ENCODE assay signal across 22 cellular contexts in genomic region chr6:42228305-42228704, GRCh38. TPM values are rescaled to one million over a fixed set of nuclear protein-coding genes. Genes with fewer than 3 reads are reported as not detected.
DNase-seq lines count a peak whose midpoint lies in the region; ATAC-seq, FAIRE-seq and TF ChIP-seq lines count a peak whose summit lies in the region.
"Had no signal": no experiment of that assay in that cellular context is flagged by ENCODE, and none has a peak within 500 bp of the region (broad histone marks: within the 10 kb centered on the region; RNA-seq: fewer than 3 reads in every experiment).

No MANE protein-coding gene starts in this region.

- no peak overlapping the region for H3K18ac ChIP-seq in trophoblast cell (ENCODE audit: low read length)

- H3K27me3 ChIP-seq in PC-3 (ENCODE audit: low read length) (no peaks in the 10 kb centered on the region), breast epithelium (no peaks in the 10 kb centered on the region), trophoblast cell (ENCODE audit: insufficient read depth, low read length) (no peaks in the 10 kb centered on the region)
- H3K27me3 ChIP-seq: BLaER1, SJSA1 had no signal

- H3K27me3 Mint-ChIP-seq in activated CD4-positive, alpha-beta T cell treated with anti-CD3 and anti-CD28 coated beads, Interleukin-2, amount 10 ng/mL, durations not matched to agents 24 days and 14 days, result no peaks in the 10 kb centered on the region

- no peaks in the 10 kb centered on the region for H3K9me3 Mint-ChIP-seq in activated CD4-positive, alpha-beta T cell treated with anti-CD3 and anti-CD28 coated beads, Interleukin-2, amount 10 ng/mL, durations not matched to agents 24 days and 14 days
- H3K9me3 Mint-ChIP-seq: CD8-positive, alpha-beta T cell; H9 had no signal

- H3K27ac ChIP-seq in PC-3 (ENCODE audit: low read length) (peak overlapping the region; percentile 98), breast epithelium (peak overlapping the region; percentile 54 to 90), trophoblast cell (ENCODE audit: low read depth, low read length) (no peak overlapping the region)
- H3K27ac ChIP-seq: BLaER1, SJSA1 had no signal

- peak overlapping the region; percentile 91 for H3K9ac ChIP-seq in PC-3 (ENCODE audit: low read length)
- H3K9ac ChIP-seq in trophoblast cell (ENCODE audit: low read length), result no peak overlapping the region
- H3K9ac ChIP-seq: BLaER1 had no signal

- no TSS peak for BruUV-seq in PC-3 (replicated peaks; lab: Mats Ljungman, UMichigan)

- no peak overlapping the region for H4K91ac ChIP-seq in trophoblast cell (ENCODE audit: low read depth, low read length)

- peaks cover 68% of the 10 kb centered on the region for H3K4me1 ChIP-seq in PC-3 (ENCODE audit: insufficient read depth, low read length)
- H3K4me1 ChIP-seq in breast epithelium, result no peaks in the 10 kb centered on the region
- peaks cover 11 to 13% of the 10 kb centered on the region in 2 experiments for H3K4me1 ChIP-seq in trophoblast cell (ENCODE audit: control insufficient read depth in 1 of 2, insufficient read depth in 2 of 2, low read length in 2 of 2)
- H3K4me1 ChIP-seq: BLaER1 had no signal

- H3K9me3 ChIP-seq in PC-3 (ENCODE audit: low read length), result no peaks in the 10 kb centered on the region
- H3K9me3 ChIP-seq in breast epithelium, result no peaks in the 10 kb centered on the region
- no peaks in the 10 kb centered on the region for H3K9me3 ChIP-seq in trophoblast cell (ENCODE audit: insufficient read depth, low read depth, low read length)
- H3K9me3 ChIP-seq: BLaER1, SJSA1 had no signal

- H3K23ac ChIP-seq in trophoblast cell (ENCODE audit: low read length), result no peak overlapping the region

- H3K36me3 ChIP-seq in PC-3 (ENCODE audit: low read depth, low read length), result peaks cover 11% of the 10 kb centered on the region
- H3K36me3 ChIP-seq in breast epithelium, result no peaks in the 10 kb centered on the region
- H3K36me3 ChIP-seq in trophoblast cell (ENCODE audit: control insufficient read depth in 1 of 2, insufficient read depth in 2 of 2, low read length in 2 of 2), result no peaks in the 10 kb centered on the region
- H3K36me3 ChIP-seq: SJSA1 had no signal

- FAIRE-seq in frontal cortex (lab: Jason Lieb, UNC), result no peak

- WGBS in trophoblast cell (ENCODE audit: extremely low coverage, insufficient coverage, insufficient read length), result no CpG with 5 or more reads among the region's 15 CpGs

- no peak for ATAC-seq in PC-3
- ATAC-seq: CD8-positive, alpha-beta T cell had no signal

- TF ChIP-seq CTCF in PC-3 (conservative IDR thresholded peaks at IDR 0.05; ENCODE audit: low read depth, low read length) (no peak), breast epithelium (IDR thresholded peaks at IDR 0.05) (no peak)

- no peak overlapping the region for H3K4ac ChIP-seq in trophoblast cell (ENCODE audit: low read depth, low read length)

- H4K12ac ChIP-seq in trophoblast cell (ENCODE audit: low read depth, low read length), result no peak overlapping the region

- peaks cover 22% of the 10 kb centered on the region for H3F3A ChIP-seq in PC-3 (ENCODE audit: low read length, unreplicated experiment)

- H4K20me1 ChIP-seq in PC-3 (ENCODE audit: low read length), result no peaks in the 10 kb centered on the region
- H4K20me1 ChIP-seq: BLaER1 had no signal

- H3K9me2 ChIP-seq in PC-3 (replicated peaks; ENCODE audit: low read length), result no peaks in the 10 kb centered on the region

- H2AK5ac ChIP-seq in trophoblast cell (ENCODE audit: low read length), result peak overlapping the region; percentile 44

- CTCF ChIA-PET in PC-3 (lab: Charles Lee), result no interaction called here

- no peak overlapping the region for H2BK12ac ChIP-seq in trophoblast cell (ENCODE audit: low read length)

- peaks cover 7% of the 10 kb centered on the region for H3K4me1 Mint-ChIP-seq in activated CD4-positive, alpha-beta T cell treated with anti-CD3 and anti-CD28 coated beads, Interleukin-2, amount 10 ng/mL, durations not matched to agents 24 days and 14 days

- H3K36me3 Mint-ChIP-seq in activated CD4-positive, alpha-beta T cell treated with anti-CD3 and anti-CD28 coated beads, Interleukin-2, amount 10 ng/mL, durations not matched to agents 24 days and 14 days (ENCODE audit: low read depth), result peaks cover 29% of the 10 kb centered on the region

- H3K4me3 ChIP-seq in PC-3 (ENCODE audit: low read length) (no peak overlapping the region), breast epithelium (no peak overlapping the region), trophoblast cell (ENCODE audit: low read depth, low read length) (no peak overlapping the region)
- H3K4me3 ChIP-seq: BLaER1, SJSA1 had no signal

- peaks cover 25% of the 10 kb centered on the region for H3K79me2 ChIP-seq in PC-3 (ENCODE audit: low read length)
- no peaks in the 10 kb centered on the region for H3K79me2 ChIP-seq in trophoblast cell (ENCODE audit: control insufficient read depth, insufficient read depth, low read length, poor library complexity)

- no peak for DNase-seq in activated CD4-positive, alpha-beta T cell treated with anti-CD3 and anti-CD28 coated beads, Interleukin-2, amount 10 ng/mL, durations not matched to agents 24 days and 14 days
- no peak for DNase-seq in activated CD4-positive, alpha-beta T cell treated with anti-CD3 and anti-CD28 coated beads for 4 hours
- DNase-seq in PC-3 (no peak), breast epithelium (ENCODE audit: low spot score in 2 of 2) (no peak), trophoblast cell (no peak), NCI-H345 (lab: John Stamatoyannopoulos, UW) (no peak), frontal cortex (ENCODE audit: low spot score in 2 of 2) (no peak), NCI-H2081 (lab: John Stamatoyannopoulos, UW) (no peak)
- DNase-seq: 8988T; CD8-positive, alpha-beta T cell; DMS79 treated with DMSO at 0.1 percent for 48 hours; H9; Kasumi-1; NCI-H1105 treated with DMSO at 0.1 percent for 48 hours; NCI-H1694 treated with DMSO at 0.1 percent for 48 hours; NCI-H69; NK-92 treated with Interleukin-12 subunit alpha and Interleukin-12 subunit beta, amount 100 ng/mL, for 24 hours had no signal

- POLR2A ChIA-PET in PC-3 (lab: Charles Lee; ENCODE audit: unreplicated experiment), result no interaction called here

- TF ChIP-seq POLR2A in breast epithelium (IDR thresholded peaks at IDR 0.05), result no peak

- intact Hi-C loops in activated CD4-positive, alpha-beta T cell treated with anti-CD3 and anti-CD28 coated beads, Interleukin-2, amount 10 ng/mL, durations not matched to agents 24 days and 14 days (cut with micrococcal nuclease), result no loop called here
- intact Hi-C loops in PC-3 (cut with micrococcal nuclease) (loop anchor here (10.0 kb wide), 1 partner anchor 444 kb away; the partner anchor contains the start of genes PRICKLE4 and TOMM6), breast epithelium (cut with DNase I; ENCODE audit: low total_unique reads) (no loop called here)

- H2BK120ac ChIP-seq in trophoblast cell (ENCODE audit: insufficient read depth, low read length, poor library complexity), result no peak overlapping the region

- H3K14ac ChIP-seq in trophoblast cell (ENCODE audit: low read length), result no peak overlapping the region

- H2BK5ac ChIP-seq in trophoblast cell (ENCODE audit: low read depth, low read length, poor library complexity), result no peak overlapping the region

- H2AFZ ChIP-seq in PC-3 (ENCODE audit: low read length) (no peak overlapping the region), trophoblast cell (ENCODE audit: insufficient read depth, low read length, poor library complexity) (no peak overlapping the region)

- no peak overlapping the region for H3K4me3 Mint-ChIP-seq in activated CD4-positive, alpha-beta T cell treated with anti-CD3 and anti-CD28 coated beads, Interleukin-2, amount 10 ng/mL, durations not matched to agents 24 days and 14 days
- H3K4me3 Mint-ChIP-seq: CD8-positive, alpha-beta T cell; H9 had no signal

- peaks cover 2% of the 10 kb centered on the region for H3K79me1 ChIP-seq in trophoblast cell (ENCODE audit: low read length)

- H3K4me2 ChIP-seq in PC-3 (ENCODE audit: low read length) (peak overlapping the region; percentile 85), trophoblast cell (ENCODE audit: low read length) (no peak overlapping the region)
- H3K4me2 ChIP-seq: BLaER1 had no signal

- peak overlapping the region; percentile 20 for H3K27ac Mint-ChIP-seq in activated CD4-positive, alpha-beta T cell treated with anti-CD3 and anti-CD28 coated beads, Interleukin-2, amount 10 ng/mL, durations not matched to agents 24 days and 14 days
- H3K27ac Mint-ChIP-seq: CD8-positive, alpha-beta T cell had no signal

- no peak overlapping the region for H4K8ac ChIP-seq in trophoblast cell (ENCODE audit: low read depth, low read length)

RNA-seq across cellular contexts. Expression of gene MRPS10, which starts 10.6 kb away (rescaled TPM):
- 49.4 and 50.8 TPM in 2 replicates for total RNA-seq in activated CD4-positive, alpha-beta T cell treated with anti-CD3 and anti-CD28 coated beads, Interleukin-2, amount 10 ng/mL, durations not matched to agents 24 days and 14 days
- total RNA-seq in PC-3 (2014; rRNA removed), result 72.2 and 82.1 TPM in 2 replicates
- total RNA-seq in breast epithelium, result 10 to 100 TPM; 25.6 to 37.0 (median 33.4) TPM
- polyA plus RNA-seq in trophoblast cell (2013), result 21.6 and 21.9 TPM in 2 replicates
- total RNA-seq in frontal cortex, result 51.4 TPM

RNA-seq across cellular contexts. Expression of gene GUCA1B, which starts 33.5 kb away (rescaled TPM):
- 1.2 and 2.1 TPM in 2 replicates for total RNA-seq in activated CD4-positive, alpha-beta T cell treated with anti-CD3 and anti-CD28 coated beads, Interleukin-2, amount 10 ng/mL, durations not matched to agents 24 days and 14 days
- 1.2 and 2.8 TPM in 2 replicates for total RNA-seq in PC-3 (2014; rRNA removed)
- 1 to 10 TPM; 1.1 to 2.9 (median 1.5) TPM for total RNA-seq in breast epithelium
- 0.32 and 0.42 TPM in 2 replicates for polyA plus RNA-seq in trophoblast cell (2013)
- 0.41 TPM for total RNA-seq in frontal cortex
- total RNA-seq: G401, HT-29, SJSA1 had no signal

RNA-seq across cellular contexts. Expression of gene GUCA1A, which starts 55.1 kb away (rescaled TPM):
- total RNA-seq in activated CD4-positive, alpha-beta T cell treated with anti-CD3 and anti-CD28 coated beads, Interleukin-2, amount 10 ng/mL, durations not matched to agents 24 days and 14 days, result not detected in 2 replicates
- total RNA-seq in PC-3 (2014; rRNA removed), result not detected in 2 replicates
- total RNA-seq in breast epithelium, result not detected
- polyA plus RNA-seq in trophoblast cell (2013), result 1.2 and 1.7 TPM in 2 replicates
- 1.2 TPM for total RNA-seq in frontal cortex
- total RNA-seq: CD8-positive, alpha-beta T cell; G401; HT-29; OCI-LY7; SJSA1 had no signal
